8 cellular contexts compared by ENCODE assay signal in genomic region chr3:100105536-100105935, GRCh38. TPM values are rescaled to one million over a fixed set of nuclear protein-coding genes. Genes with fewer than 3 reads are reported as not detected.
DNase-seq lines count a peak whose midpoint lies in the region; ATAC-seq and TF ChIP-seq lines count a peak whose summit lies in the region.

No MANE protein-coding gene starts in this region.

- no peak for TF ChIP-seq POLR2A in upper lobe of left lung (IDR thresholded peaks at IDR 0.05)

- TF ChIP-seq EP300 in upper lobe of left lung (IDR thresholded peaks at IDR 0.05): no peak

- H3K4me1 Mint-ChIP-seq in GM23338: peaks cover 34% of the 10 kb centered on the region; the same call in 2 of the 3 replicates

- H3K36me3 ChIP-seq in GM23338 (ENCODE audit: insufficient read depth) (no peaks in the 10 kb centered on the region), mesodermal cell (ENCODE audit: control insufficient read depth, insufficient read depth, low read length) (no peaks in the 10 kb centered on the region), mucosa of descending colon (ENCODE audit: low read depth) (no peaks in the 10 kb centered on the region), upper lobe of left lung (no peaks in the 10 kb centered on the region)

- WGBS in mesodermal cell (ENCODE audit: insufficient coverage in 2 of 2), 2 experiments: no CpG with 5 or more reads among the region's 1 CpG
- WGBS in upper lobe of left lung, 2 donors: 93 to 96% methylated on average over 1 of the region's 1 CpG

- H3F3A ChIP-seq in GM23338 (replicated peaks; ENCODE audit: low read depth): no peaks in the 10 kb centered on the region

- no peaks in the 10 kb centered on the region for H3K9me3 ChIP-seq in mesodermal cell (ENCODE audit: control insufficient read depth, low read length)
- H3K9me3 ChIP-seq in mucosa of descending colon: no peaks in the 10 kb centered on the region
- H3K9me3 ChIP-seq in upper lobe of left lung: no peaks in the 10 kb centered on the region

- no peak overlapping the region for H3K27ac ChIP-seq in GM23338 (ENCODE audit: low read depth)
- peak overlapping the region; percentile 72 for H3K27ac ChIP-seq in mesodermal cell (ENCODE audit: low read depth, low read length, severe bottlenecking)
- H3K27ac ChIP-seq in upper lobe of left lung: peak overlapping the region in 1 of 4 donors; percentile 18

- H3K9me3 Mint-ChIP-seq in GM23338: no peaks in the 10 kb centered on the region

- ATAC-seq in GM18858 (IDR thresholded peaks at IDR 0.05; ENCODE audit: unreplicated experiment) (peak; percentile 40), GM23338 (no peak), HG02852 (IDR thresholded peaks at IDR 0.05; ENCODE audit: unreplicated experiment) (no peak), mucosa of descending colon (no peak), upper lobe of left lung (ENCODE audit: low FRiP score in 2 of 2) (no peak)

- DNase-seq in GM23338 (ENCODE audit: low spot score) (no peak), NCI-H69 (lab: John Stamatoyannopoulos, UW) (peak; percentile 31), UCSD-AML1 (lab: John Stamatoyannopoulos, UW; ENCODE audit: unreplicated experiment) (no peak), mucosa of descending colon (no peak), upper lobe of left lung (no peak)

- H3K36me3 Mint-ChIP-seq in GM23338 (ENCODE audit: low read depth): no peaks in the 10 kb centered on the region; the same call in 2 of the 3 replicates

- peak overlapping the region; percentile 77 for H3K27ac Mint-ChIP-seq in GM23338

- H3K4me1 ChIP-seq in GM23338 (ENCODE audit: insufficient read depth) (0 out of 2 replicates have a peak, but pooled peaks cover 7% of the 10 kb centered on the region), mesodermal cell (ENCODE audit: control insufficient read depth, insufficient read depth, low read length, poor library complexity, severe bottlenecking) (peaks cover 8% of the 10 kb centered on the region), mucosa of descending colon (ENCODE audit: low read depth) (peaks cover 10% of the 10 kb centered on the region), upper lobe of left lung (peaks cover 8 to 35% (median 22%) of the 10 kb centered on the region in 4 donors)

- no peaks in the 10 kb centered on the region for H3K9me2 ChIP-seq in GM23338 (ENCODE audit: insufficient read depth)

- TF ChIP-seq CTCF in GM23338 (conservative IDR thresholded peaks at IDR 0.05; ENCODE audit: low read depth in 2 of 2) (no peak), mucosa of descending colon (IDR thresholded peaks at IDR 0.05) (no peak), upper lobe of left lung (IDR thresholded peaks at IDR 0.05) (no peak)

- intact Hi-C loops in mucosa of descending colon (cut with DNase I, micrococcal nuclease): no loop called here

- H3K27me3 Mint-ChIP-seq in GM23338 (ENCODE audit: insufficient read depth, low read depth, poor library complexity): no peaks in the 10 kb centered on the region

- H3K27me3 ChIP-seq in GM23338 (ENCODE audit: insufficient read depth) (no peaks in the 10 kb centered on the region), upper lobe of left lung (no peaks in the 10 kb centered on the region)

- H4K20me1 ChIP-seq in GM23338 (replicated peaks; ENCODE audit: insufficient read depth): no peaks in the 10 kb centered on the region

- no peak overlapping the region for H3K4me3 Mint-ChIP-seq in GM23338

- no peak overlapping the region for H3K4me3 ChIP-seq in GM23338
- H3K4me3 ChIP-seq in mesodermal cell (ENCODE audit: extremely low read depth, insufficient read depth, low read length, poor library complexity, severe bottlenecking): no peak overlapping the region
- no peak overlapping the region for H3K4me3 ChIP-seq in mucosa of descending colon
- H3K4me3 ChIP-seq in upper lobe of left lung: no peak overlapping the region

- no peak overlapping the region for H2AFZ ChIP-seq in GM23338

- no peak overlapping the region for H3K4me2 ChIP-seq in GM23338

- no peaks in the 10 kb centered on the region for H3K79me2 ChIP-seq in GM23338 (replicated peaks; ENCODE audit: insufficient read depth)

TF ChIP-seq in GM23338, 12 proteins besides CTCF, POLR2A, EP300 and RAD21 (continues in another document):
- TF ChIP-seq ETS1 (IDR thresholded peaks at IDR 0.05) (no peak), ZNF462 (CRISPR knock-in tag; IDR thresholded peaks at IDR 0.05) (no peak), POLR2AphosphoS5 (IDR thresholded peaks at IDR 0.05; ENCODE audit: low read depth) (no peak), ZNF331 (CRISPR knock-in tag; IDR thresholded peaks at IDR 0.05; ENCODE audit: low read depth) (no peak), STAT1 (IDR thresholded peaks at IDR 0.05; ENCODE audit: unreplicated experiment) (no peak), EZH2 (IDR thresholded peaks at IDR 0.05; ENCODE audit: low read depth, unreplicated experiment) (no peak), CREB1 (CRISPR knock-in tag; IDR thresholded peaks at IDR 0.05; ENCODE audit: low read depth) (no peak), EZH2phosphoT487 (IDR thresholded peaks at IDR 0.05; ENCODE audit: unreplicated experiment) (no peak)

RNA-seq across cellular contexts. Expression of gene FILIP1L, which starts 8.8 kb away (rescaled TPM):
- not detected in 2 replicates for total RNA-seq in GM23338 (2014; rRNA removed; shearing (Covaris generic))
- polyA plus RNA-seq in GM23338 (2016; fragmentation: Nextera tagmentation; extraction: Ambion mirVana): 1.3 and 1.6 TPM in 2 replicates
- polyA plus RNA-seq in mesodermal cell (2013, experiment 1 of 2): 33.5 TPM
- 33.0 TPM for polyA plus RNA-seq in mesodermal cell (2013, experiment 2 of 2)
- total RNA-seq in mucosa of descending colon: 10 to 100 TPM in 2 of 3 donors, 1 to 10 TPM in 1; 8.9 to 37.0 (median 17.1) TPM
- total RNA-seq in upper lobe of left lung: 10 to 100 TPM; 19.4 to 38.2 (median 25.9) TPM
